ENCODE assay signal across 11 cellular contexts in the genomic region with DNA sequence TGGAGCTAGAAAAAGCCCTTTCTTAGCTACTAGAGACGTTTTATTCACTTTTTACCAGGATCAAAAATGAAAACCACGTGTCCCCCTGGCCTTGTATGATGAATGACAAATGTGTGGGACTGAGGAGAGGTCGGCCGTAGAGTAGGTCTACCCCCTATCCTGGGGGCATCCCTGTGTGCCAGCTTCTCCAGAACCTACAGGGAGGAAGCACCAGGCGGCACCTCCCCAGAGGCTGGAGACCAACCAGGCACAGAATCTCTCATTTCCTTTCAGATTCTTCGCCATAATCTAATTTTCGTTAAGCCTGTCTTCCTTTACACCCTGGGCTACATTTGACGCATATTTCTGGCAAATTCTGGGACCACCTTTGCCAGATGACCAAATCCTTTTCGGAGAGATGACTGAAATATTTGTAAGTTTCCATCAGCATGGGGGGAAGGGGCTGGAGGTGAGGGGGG. TPM values are rescaled to one million over a fixed set of nuclear protein-coding genes. Genes with fewer than 3 reads are reported as not detected.
DNase-seq lines count a peak whose midpoint lies in the region; ATAC-seq, FAIRE-seq and TF ChIP-seq lines count a peak whose summit lies in the region.
"Had no signal": no experiment of that assay in that cellular context is flagged by ENCODE, and none has a peak within 500 bp of the region (broad histone marks: within the 10 kb centered on the region; RNA-seq: fewer than 3 reads in every experiment).

No MANE protein-coding gene starts in this region.

- H3K4me1 Mint-ChIP-seq in chondrocyte (ENCODE audit: low read depth): peaks cover 52% of the 10 kb centered on the region

- FAIRE-seq in frontal cortex (lab: Jason Lieb, UNC): no peak

- H3K4me3 Mint-ChIP-seq in chondrocyte (ENCODE audit: unreplicated experiment): peak overlapping the region; percentile 59
- H3K4me3 Mint-ChIP-seq: activated CD4-positive, alpha-beta T cell treated with anti-CD3 and anti-CD28 coated beads for 36 hours; effector memory CD8-positive, alpha-beta T cell had no signal

- no peak for TF ChIP-seq POLR2A in thyroid gland (IDR thresholded peaks at IDR 0.05)

- H3K9ac ChIP-seq in HUES6 (ENCODE audit: low read length): peak overlapping the region; percentile 40
- no peak overlapping the region for H3K9ac ChIP-seq in mucosa of rectum (ENCODE audit: low read depth in 1 of 2, low read length in 2 of 2)

- H3K4me1 ChIP-seq in HUES6 (ENCODE audit: control insufficient read depth, insufficient read depth, low read length) (peaks cover 18% of the 10 kb centered on the region), mucosa of rectum (ENCODE audit: control insufficient read depth in 2 of 2, insufficient read depth in 2 of 2, low read length in 2 of 2) (peaks cover 10 to 16% of the 10 kb centered on the region in 2 donors), thyroid gland (peaks cover 0 to 7% of the 10 kb centered on the region in 2 donors)

- TF ChIP-seq CTCF in chondrocyte (IDR thresholded peaks at IDR 0.05): no peak
- no peak for TF ChIP-seq CTCF in thyroid gland (IDR thresholded peaks at IDR 0.05)

- H3K36me3 ChIP-seq in HUES6 (ENCODE audit: control insufficient read depth, insufficient read depth, low read length): no peaks in the 10 kb centered on the region
- H3K36me3 ChIP-seq in mucosa of rectum (ENCODE audit: control insufficient read depth in 2 of 2, insufficient read depth in 2 of 2, low read length in 2 of 2): no peaks in the 10 kb centered on the region
- no peaks in the 10 kb centered on the region for H3K36me3 ChIP-seq in thyroid gland

- no peaks in the 10 kb centered on the region for H3K27me3 Mint-ChIP-seq in chondrocyte (ENCODE audit: low read depth)

- peak; percentile 18 for DNase-seq in chondrocyte (ENCODE audit: low spot score)
- no peak for DNase-seq in thyroid gland
- no peak for DNase-seq in NCI-H526 treated with DMSO at 0.1 percent for 48 hours (lab: John Stamatoyannopoulos, UW)
- DNase-seq in GF-D8 (lab: John Stamatoyannopoulos, UW): no peak
- DNase-seq in frontal cortex (ENCODE audit: low spot score in 2 of 2): no peak
- DNase-seq: effector memory CD8-positive, alpha-beta T cell had no signal

- intact Hi-C loops in thyroid gland (cut with DNase I): no loop called here

- no peaks in the 10 kb centered on the region for H3K9me3 Mint-ChIP-seq in chondrocyte (ENCODE audit: low read depth)
- H3K9me3 Mint-ChIP-seq: effector memory CD8-positive, alpha-beta T cell had no signal

- H3K27ac ChIP-seq in HUES6 (ENCODE audit: low read depth, low read length) (no peak overlapping the region; the same call in 1 of the 2 replicates), mucosa of rectum (ENCODE audit: low read depth in 2 of 2, low read length in 2 of 2) (peak overlapping the region; percentile 63 to 67), thyroid gland (peak overlapping the region in 2 of 3 donors; percentile 22 to 34)

- H3K27ac Mint-ChIP-seq in chondrocyte (ENCODE audit: unreplicated experiment): peak overlapping the region; percentile 94
- H3K27ac Mint-ChIP-seq: activated CD4-positive, alpha-beta T cell treated with anti-CD3 and anti-CD28 coated beads for 36 hours; effector memory CD8-positive, alpha-beta T cell had no signal

- no peak for ATAC-seq in HG03378 (IDR thresholded peaks at IDR 0.05; ENCODE audit: unreplicated experiment)
- ATAC-seq: effector memory CD8-positive, alpha-beta T cell had no signal

- H3K27me3 ChIP-seq in HUES6 (ENCODE audit: control insufficient read depth, insufficient read depth, low read length): no peaks in the 10 kb centered on the region
- no peaks in the 10 kb centered on the region for H3K27me3 ChIP-seq in mucosa of rectum (ENCODE audit: control insufficient read depth in 2 of 2, insufficient read depth in 2 of 2, low read length in 2 of 2)
- H3K27me3 ChIP-seq in thyroid gland: no peaks in the 10 kb centered on the region

- no peaks in the 10 kb centered on the region for H3K36me3 Mint-ChIP-seq in chondrocyte (ENCODE audit: low read depth)

- 85% methylated on average over 9 of the region's 9 CpGs for WGBS in thyroid gland, 2 donors

- H3K4me3 ChIP-seq in HUES6 (ENCODE audit: low read depth, low read length) (no peak overlapping the region), mucosa of rectum (ENCODE audit: low read length in 2 of 2) (no peak overlapping the region), thyroid gland (replicated peaks in 1 of 3) (no peak overlapping the region)

- H3K9me3 ChIP-seq in HUES6 (ENCODE audit: control insufficient read depth, insufficient read depth, low read depth, low read length) (no peaks in the 10 kb centered on the region), mucosa of rectum (ENCODE audit: control insufficient read depth in 2 of 2, low read length in 2 of 2) (no peaks in the 10 kb centered on the region), thyroid gland (no peaks in the 10 kb centered on the region)

RNA-seq across cellular contexts. Expression of gene TWIST2, which starts 15.9 kb away (rescaled TPM):
- total RNA-seq in chondrocyte (1.8 to 9.1 TPM (median 2.4 TPM) in 3 replicates), thyroid gland (10 to 100 TPM; 10.4 to 30.1 (median 20.8) TPM), frontal cortex (not detected)
- total RNA-seq: activated CD4-positive, alpha-beta T cell treated with anti-CD3 and anti-CD28 coated beads for 36 hours; SK-MEL-5 had no signal
